8 cellular contexts compared by ENCODE assay signal in the genomic region with DNA sequence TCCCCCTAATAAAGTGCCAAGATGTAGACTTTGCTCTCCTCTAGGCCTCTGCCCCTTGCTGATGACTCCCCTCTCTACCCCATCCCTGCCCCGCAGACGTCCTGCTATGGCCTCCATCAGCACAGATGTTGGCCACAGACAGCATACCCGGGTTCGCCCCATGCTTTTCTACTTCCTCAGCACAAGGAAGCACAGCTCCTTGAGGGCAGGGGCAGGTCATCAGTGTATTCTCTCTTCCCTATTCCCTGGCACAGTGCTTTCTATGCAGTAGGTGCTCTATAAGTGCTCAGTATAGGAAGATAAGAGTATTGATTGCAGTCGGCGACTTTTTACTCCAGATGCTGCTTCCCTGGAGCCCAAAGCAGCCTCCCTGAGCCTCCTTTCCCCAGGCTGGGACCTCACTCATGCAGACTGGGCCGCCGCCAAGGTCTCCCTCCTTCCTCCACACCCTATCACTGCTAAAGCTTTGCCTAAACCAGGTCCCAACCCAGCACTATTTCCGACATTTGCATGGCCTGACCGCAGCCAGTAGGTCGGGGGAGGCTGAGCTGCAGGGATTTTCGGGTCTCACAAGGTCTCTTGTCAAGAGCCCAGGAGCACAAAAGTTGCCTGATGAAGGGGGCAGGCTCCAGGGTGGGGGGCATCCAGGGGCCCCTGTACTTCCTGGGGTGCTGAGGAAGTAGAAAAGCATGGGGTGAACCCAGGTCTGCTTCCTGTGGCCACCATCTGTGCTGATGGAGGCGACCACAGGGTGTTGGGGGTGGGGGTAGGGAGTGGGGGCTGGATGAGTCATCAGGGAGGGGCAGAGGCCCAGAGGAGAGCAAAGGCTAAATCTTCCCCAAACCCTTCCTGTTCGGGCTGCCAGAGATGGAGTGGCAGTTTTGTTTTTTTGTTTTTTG. TPM values are rescaled to one million over a fixed set of nuclear protein-coding genes. Genes with fewer than 3 reads are reported as not detected.
A peak's percentile ranks its signal among the peaks of the same experiment; 100 is the strongest.
DNase-seq lines count a peak whose midpoint lies in the region; ATAC-seq, FAIRE-seq and TF ChIP-seq lines count a peak whose summit lies in the region.

No MANE protein-coding gene starts in this region.

- H3K27me3 ChIP-seq in heart right ventricle, result no peaks in the 10 kb centered on the region

- H3K27ac Mint-ChIP-seq in activated CD8-positive, alpha-beta T cell treated with anti-CD3 and anti-CD28 coated beads for 36 hours, result peak overlapping the region; percentile 88

- peak; percentile 95 for ATAC-seq in activated CD8-positive, alpha-beta T cell treated with anti-CD3 and anti-CD28 coated beads for 36 hours
- peak; percentile 60 to 81 (median 66) for ATAC-seq in heart right ventricle

- no peaks in the 10 kb centered on the region for H3K9me3 Mint-ChIP-seq in activated CD8-positive, alpha-beta T cell treated with anti-CD3 and anti-CD28 coated beads for 36 hours

- no peak for TF ChIP-seq CTCF in GM12865 (IDR thresholded peaks at IDR 0.05; ENCODE audit: insufficient read depth, low read depth, low read length, missing control alignments)
- TF ChIP-seq CTCF in activated CD8-positive, alpha-beta T cell treated with anti-CD3 and anti-CD28 coated beads for 36 hours (IDR thresholded peaks at IDR 0.05), result no peak
- no peak for TF ChIP-seq CTCF in heart right ventricle (IDR thresholded peaks at IDR 0.05)

- H3K36me3 ChIP-seq in heart right ventricle, result no peaks in the 10 kb centered on the region

- peaks cover 19% of the 10 kb centered on the region for H3K4me1 Mint-ChIP-seq in activated CD8-positive, alpha-beta T cell treated with anti-CD3 and anti-CD28 coated beads for 36 hours (ENCODE audit: low read depth)

- POLR2A ChIA-PET in activated CD8-positive, alpha-beta T cell treated with anti-CD3 and anti-CD28 coated beads for 36 hours (lab: Charles Lee), result interaction anchor here (0.9 to 2.0 kb wide), 4 partner anchors 17 to 73 kb away, joined by 3 to 7 read pairs (median 3); partner anchors contain the start of gene CALHM2

- H3K27ac ChIP-seq in heart right ventricle, result peak overlapping the region in 1 of 10 donors; percentile 82

- WGBS in heart right ventricle, 2 donors, result 63 to 70% methylated on average over 14 of the region's 14 CpGs

- no peak for TF ChIP-seq POLR2A in H54 (IDR thresholded peaks at IDR 0.05; ENCODE audit: low read depth, low read length)

- H3K36me3 Mint-ChIP-seq in activated CD8-positive, alpha-beta T cell treated with anti-CD3 and anti-CD28 coated beads for 36 hours (ENCODE audit: low read depth), result no peaks in the 10 kb centered on the region

- no peak for FAIRE-seq in H54 (lab: Jason Lieb, UNC)

- no peaks in the 10 kb centered on the region for H3K9me3 ChIP-seq in heart right ventricle

- H3K4me3 ChIP-seq in GM12865 (ENCODE audit: low read depth, low read length) (peak overlapping the region; percentile 60), heart right ventricle (no peak overlapping the region)

- H3K27me3 Mint-ChIP-seq in activated CD8-positive, alpha-beta T cell treated with anti-CD3 and anti-CD28 coated beads for 36 hours, result no peaks in the 10 kb centered on the region

- CTCF ChIA-PET in activated CD8-positive, alpha-beta T cell treated with anti-CD3 and anti-CD28 coated beads for 36 hours (lab: Charles Lee), result interaction anchor here (1.0 to 7.0 kb wide), 2 partner anchors 14 to 20 kb away, joined by 3 to 42 read pairs; no protein-coding TSS in a partner anchor

- intact Hi-C loops in activated CD8-positive, alpha-beta T cell treated with anti-CD3 and anti-CD28 coated beads for 36 hours (cut with micrococcal nuclease), result no loop called here
- intact Hi-C loops in heart right ventricle (cut with DNase I), result no loop called here

- peaks cover 0 to 46% (median 0%) of the 10 kb centered on the region in 9 donors for H3K4me1 ChIP-seq in heart right ventricle

- DNase-seq in GM12865 (ENCODE audit: low read depth) (peak; percentile 98), H54 (ENCODE audit: insufficient read length, low spot score) (peak; percentile 40), LHCN-M2 (ENCODE audit: low read depth) (peak; percentile 24), heart right ventricle (peak in 1 of 2 donors; percentile 54), NCI-H128 (lab: John Stamatoyannopoulos, UW; ENCODE audit: unreplicated experiment) (no peak), epidermal melanocyte (ENCODE audit: insufficient read length, low spot score) (no peak)
- peak; percentile 90 for DNase-seq in activated CD8-positive, alpha-beta T cell treated with anti-CD3 and anti-CD28 coated beads for 36 hours
- DNase-seq in stimulated activated CD8-positive, alpha-beta memory T cell treated with anti-CD3 and anti-CD28 coated beads, Interleukin-4, amount 100 ng/mL, for 48 hours, result peak; percentile 74

- H3K4me3 Mint-ChIP-seq in activated CD8-positive, alpha-beta T cell treated with anti-CD3 and anti-CD28 coated beads for 36 hours, result peak overlapping the region; percentile 58

RNA-seq across cellular contexts. Expression of gene CALHM3, which starts 8.0 kb away (rescaled TPM):
- total RNA-seq in LHCN-M2 (2014; rRNA removed), result not detected in 2 replicates
- polyA plus RNA-seq in LHCN-M2 (2012), result not detected
- total RNA-seq in activated CD8-positive, alpha-beta T cell treated with anti-CD3 and anti-CD28 coated beads for 36 hours, result not detected
- not detected for total RNA-seq in heart right ventricle
- polyA plus RNA-seq in heart right ventricle, result not detected

RNA-seq across cellular contexts. Expression of gene CALHM1, which starts 12.3 kb away (rescaled TPM):
- not detected in 2 replicates for total RNA-seq in LHCN-M2 (2014; rRNA removed)
- 0.04 TPM for polyA plus RNA-seq in LHCN-M2 (2012)
- not detected for total RNA-seq in activated CD8-positive, alpha-beta T cell treated with anti-CD3 and anti-CD28 coated beads for 36 hours
- total RNA-seq in heart right ventricle, result not detected
- not detected for polyA plus RNA-seq in heart right ventricle

RNA-seq across cellular contexts. Expression of gene CALHM2, which starts 18.8 kb away (rescaled TPM):
- total RNA-seq in LHCN-M2 (2014; rRNA removed) (28.0 and 28.1 TPM in 2 replicates), heart right ventricle (10 to 100 TPM in 6 of 10 donors, 1 to 10 TPM in 4; 5.2 to 17.7 (median 10.9) TPM)
- 29.6 TPM for polyA plus RNA-seq in LHCN-M2 (2012)
- total RNA-seq in activated CD8-positive, alpha-beta T cell treated with anti-CD3 and anti-CD28 coated beads for 36 hours, result 1 to 10 TPM; 7.6 to 9.5 TPM
- polyA plus RNA-seq in heart right ventricle, result 10 to 100 TPM; 12.1 to 23.5 TPM

RNA-seq across cellular contexts. Expression of gene NEURL1, which starts 22.5 kb away (rescaled TPM):
- total RNA-seq in LHCN-M2 (2014; rRNA removed) (0.06 TPM in 1 of 2 replicates, not detected in the other), heart right ventricle (1 to 10 TPM in 1 of 10 donors, under 1 TPM in 7, not detected in 2; 0.05 to 1.0 (median 0.21) TPM)
- polyA plus RNA-seq in LHCN-M2 (2012), result 0.23 TPM
- 1 to 10 TPM; 1.7 to 1.9 TPM for total RNA-seq in activated CD8-positive, alpha-beta T cell treated with anti-CD3 and anti-CD28 coated beads for 36 hours
- under 1 TPM in 1 of 2 donors, not detected in 1; 0.06 TPM for polyA plus RNA-seq in heart right ventricle

Comparison
In these comparisons a context has a peak if more than half of its experiments do, and no peak if none do; other contexts are left out.
1. DNase-seq: peak in GM12865 (single experiment), H54 (single experiment), LHCN-M2 (single experiment), activated CD8-positive, alpha-beta T cell treated with anti-CD3 and anti-CD28 coated beads for 36 hours (single experiment) and stimulated activated CD8-positive, alpha-beta memory T cell treated with anti-CD3 and anti-CD28 coated beads, Interleukin-4, amount 100 ng/mL, for 48 hours (single experiment); none in NCI-H128 (single experiment) and epidermal melanocyte (single experiment).